ENCODE assay signal across 25 cellular contexts in genomic region chr15:67790610-67791319, GRCh38. TPM values are rescaled to one million over a fixed set of nuclear protein-coding genes. Genes with fewer than 3 reads are reported as not detected.
DNase-seq lines count a peak whose midpoint lies in the region; ATAC-seq and TF ChIP-seq lines count a peak whose summit lies in the region.
"Had no signal": no experiment of that assay in that cellular context is flagged by ENCODE, and none has a peak within 500 bp of the region (broad histone marks: within the 10 kb centered on the region; RNA-seq: fewer than 3 reads in every experiment).

No MANE protein-coding gene starts in this region.

- H3K27ac ChIP-seq in H9 (ENCODE audit: insufficient read length, low read depth, low read length) (no peak overlapping the region), OCI-LY1 (ENCODE audit: low read depth, low read length, poor library complexity, severe bottlenecking) (peak overlapping the region; percentile 59)
- H3K27ac ChIP-seq: PC-9, RWPE1 had no signal

- peak overlapping the region; percentile 14 for H3K4me2 ChIP-seq in H9 (ENCODE audit: insufficient read depth, insufficient read length, low read length)
- H3K4me2 ChIP-seq in OCI-LY1 (ENCODE audit: low read length) = no peak overlapping the region
- H3K4me2 ChIP-seq: PC-9 had no signal

- H2BK20ac ChIP-seq in H9 (ENCODE audit: low read depth, low read length, poor library complexity, severe bottlenecking) = no peak overlapping the region

- no peak for ATAC-seq in HG02938 (IDR thresholded peaks at IDR 0.05; ENCODE audit: unreplicated experiment)
- ATAC-seq in HG03378 (IDR thresholded peaks at IDR 0.05; ENCODE audit: unreplicated experiment) = no peak

- no peaks in the 10 kb centered on the region for H3K79me1 ChIP-seq in H9 (ENCODE audit: insufficient read depth, low read depth, low read length, poor library complexity, severe bottlenecking)

- no peak overlapping the region for H2AK5ac ChIP-seq in H9 (ENCODE audit: insufficient read length, low read length)

- H3K23me2 ChIP-seq in H9 (ENCODE audit: insufficient read length, low read depth, low read length, poor library complexity, severe bottlenecking) = no peaks in the 10 kb centered on the region

- no peak overlapping the region for H4K91ac ChIP-seq in H9 (ENCODE audit: insufficient read length, low read depth, low read length)

- peaks cover 26% of the 10 kb centered on the region for H3K36me3 ChIP-seq in OCI-LY1 (ENCODE audit: insufficient read depth, low read length)
- H3K36me3 ChIP-seq: MG63 had no signal

- no peak overlapping the region for H3T11ph ChIP-seq in H9 (ENCODE audit: low read length)

- peaks cover 16% of the 10 kb centered on the region for H3K4me1 ChIP-seq in H9 (ENCODE audit: insufficient read depth, low read length)
- peaks cover 58% of the 10 kb centered on the region for H3K4me1 ChIP-seq in OCI-LY1 (ENCODE audit: insufficient read depth, low read length, severe bottlenecking)

- peaks cover 0 to 13% (median 11%) of the 10 kb centered on the region in 3 experiments; a peak in 5 of 7 replicates for H3K36me3 Mint-ChIP-seq in H9 (ENCODE audit: insufficient read depth in 1 of 3, low read depth in 3 of 3)
- H3K36me3 Mint-ChIP-seq in activated naive CD8-positive, alpha-beta T cell treated with anti-CD3 and anti-CD28 coated beads for 36 hours = peaks cover 23% of the 10 kb centered on the region

- no peak overlapping the region for H2BK12ac ChIP-seq in H9 (ENCODE audit: insufficient read length, low read depth, low read length)

- no peaks in the 10 kb centered on the region for H3K27me3 ChIP-seq in H9 (ENCODE audit: insufficient read depth, low read length)
- H3K27me3 ChIP-seq in OCI-LY1 (ENCODE audit: insufficient read depth, low read length) = no peaks in the 10 kb centered on the region
- H3K27me3 ChIP-seq: MG63 had no signal

- no peak overlapping the region for H3K14ac ChIP-seq in H9 (ENCODE audit: insufficient read depth, low read length)

- H3K4me1 Mint-ChIP-seq in H9 = peaks cover 42 to 48% of the 10 kb centered on the region in 2 experiments
- H3K4me1 Mint-ChIP-seq in activated naive CD8-positive, alpha-beta T cell treated with anti-CD3 and anti-CD28 coated beads for 36 hours = peaks cover 8% of the 10 kb centered on the region
- H3K4me1 Mint-ChIP-seq: CD14-positive monocyte had no signal

- H3K4me3 Mint-ChIP-seq in H9 = 0 out of 5 replicates have a peak overlapping the region, but pooled peaks of 1 of the 2 experiments have one; percentile 9
- H3K4me3 Mint-ChIP-seq in activated naive CD8-positive, alpha-beta T cell treated with anti-CD3 and anti-CD28 coated beads for 36 hours = no peak overlapping the region
- H3K4me3 Mint-ChIP-seq: CD14-positive monocyte, IgD-negative memory B cell had no signal

- no peak for TF ChIP-seq CTCF in H9 (conservative IDR thresholded peaks at IDR 0.05)
- no peak for TF ChIP-seq CTCF in OCI-LY1 (IDR thresholded peaks at IDR 0.05; ENCODE audit: low read length)

- no peak overlapping the region for H2BK120ac ChIP-seq in H9 (ENCODE audit: low read depth, low read length, poor library complexity, severe bottlenecking)

- no peak overlapping the region for H4K8ac ChIP-seq in H9 (replicated peaks; ENCODE audit: insufficient read length, low read depth, low read length)

- no peak overlapping the region for H4K5ac ChIP-seq in H9 (ENCODE audit: insufficient read length, low read depth, low read length)

- no peak overlapping the region for H3K4me3 ChIP-seq in OCI-LY1 (ENCODE audit: low read depth, low read length, poor library complexity, severe bottlenecking)
- H3K4me3 ChIP-seq: MG63, PC-9 had no signal

- no peak overlapping the region for H3K9ac ChIP-seq in H9 (ENCODE audit: extremely low read depth, insufficient read length, low read length)
- no peak overlapping the region; the same call in 1 of the 2 replicates for H3K9ac ChIP-seq in OCI-LY1 (ENCODE audit: low read length)

- H4K20me1 ChIP-seq in H9 (ENCODE audit: control insufficient read depth, insufficient read depth, insufficient read length) (no peaks in the 10 kb centered on the region), OCI-LY1 (ENCODE audit: insufficient read depth, low read length) (no peaks in the 10 kb centered on the region)

- H3K79me2 ChIP-seq in H9 (ENCODE audit: insufficient read depth, low read length) = no peaks in the 10 kb centered on the region
- H3K79me2 ChIP-seq in OCI-LY1 (ENCODE audit: insufficient read depth, low read length) = no peaks in the 10 kb centered on the region

- peaks cover 1% of the 10 kb centered on the region; the same call in 1 of the 2 replicates for H3K27me3 Mint-ChIP-seq in H9 (ENCODE audit: low read depth)
- no peaks in the 10 kb centered on the region for H3K27me3 Mint-ChIP-seq in activated naive CD8-positive, alpha-beta T cell treated with anti-CD3 and anti-CD28 coated beads for 36 hours

- H3K4ac ChIP-seq in H9 (ENCODE audit: low read depth, low read length) = no peak overlapping the region

- H3K56ac ChIP-seq in H9 (ENCODE audit: insufficient read length, low read depth, low read length) = no peak overlapping the region

- H3K18ac ChIP-seq in H9 (ENCODE audit: insufficient read length, low read depth, low read length) = no peak overlapping the region

- H2AFZ ChIP-seq in H9 (ENCODE audit: low read length) = no peak overlapping the region
- H2AFZ ChIP-seq in OCI-LY1 (ENCODE audit: low read length) = no peak overlapping the region
- H2AFZ ChIP-seq: PC-9 had no signal

- no peak overlapping the region for H2BK5ac ChIP-seq in H9 (ENCODE audit: insufficient read length, low read length)

- peaks cover 3 to 8% of the 10 kb centered on the region in 2 experiments; a peak in 3 of 5 replicates for H3K9me3 Mint-ChIP-seq in H9
- H3K9me3 Mint-ChIP-seq in activated naive CD8-positive, alpha-beta T cell treated with anti-CD3 and anti-CD28 coated beads for 36 hours = peaks cover 6% of the 10 kb centered on the region

- H3K23ac ChIP-seq in H9 (ENCODE audit: insufficient read length, low read depth, low read length) = no peak overlapping the region

- H3F3A ChIP-seq in OCI-LY1 (ENCODE audit: insufficient read depth, low read length) = no peaks in the 10 kb centered on the region

- H2BK15ac ChIP-seq in H9 (ENCODE audit: low read depth, low read length) = no peak overlapping the region

- WGBS in H9 (ENCODE audit: extremely low coverage, insufficient read length, low lambda C conversion rate) = no CpG with 5 or more reads among the region's 3 CpGs

- H3K9me2 ChIP-seq in OCI-LY1 (ENCODE audit: low read depth, low read length) = no peaks in the 10 kb centered on the region

- H3K9me3 ChIP-seq in H9 (ENCODE audit: control insufficient read depth, low read depth, low read length) (no peaks in the 10 kb centered on the region), OCI-LY1 (ENCODE audit: low read length) (peaks cover 16% of the 10 kb centered on the region)

- peak overlapping the region in 1 of 3 experiments; percentile 3; a peak in 2 of 7 replicates for H3K27ac Mint-ChIP-seq in H9
- H3K27ac Mint-ChIP-seq in activated naive CD8-positive, alpha-beta T cell treated with anti-CD3 and anti-CD28 coated beads for 36 hours = no peak overlapping the region

- DNase-seq in NCI-H1105 treated with DMSO at 0.1 percent for 48 hours (lab: John Stamatoyannopoulos, UW) (peak; percentile 23), NCI-H1105 (lab: John Stamatoyannopoulos, UW) (no peak), H9 (peak; percentile 51), iPS DF 19.7 (ENCODE audit: low read depth, low spot score) (peak; percentile 40)
- DNase-seq in activated naive CD8-positive, alpha-beta T cell treated with anti-CD3 and anti-CD28 coated beads for 36 hours = no peak
- DNase-seq: 8988T, COR-L47, DMS 273 treated with DMSO at 0.1 percent for 48 hours, GF-D8, HCEC 1CT, Kasumi-1, MG63, NCI-H1048, NCI-H187, NCI-H446, PC-9, SIG-M5, T-helper 1 cell had no signal

RNA-seq across cellular contexts. Expression of gene SKOR1, which starts 34.5 kb away (rescaled TPM):
- total RNA-seq in H9 (2021) = 0.13 TPM in 2 replicates
- under 1 TPM; 0.16 to 0.30 TPM for total RNA-seq in activated naive CD8-positive, alpha-beta T cell treated with anti-CD3 and anti-CD28 coated beads for 36 hours
- total RNA-seq: Daoy had no signal

RNA-seq across cellular contexts. Expression of gene RNU6-1, which starts 49.1 kb away (rescaled TPM):
- total RNA-seq in H9 (2021) = not detected in 2 replicates
- total RNA-seq in activated naive CD8-positive, alpha-beta T cell treated with anti-CD3 and anti-CD28 coated beads for 36 hours = not detected
- total RNA-seq: Daoy, PC-9 had no signal

Comparison
In these comparisons a context has a peak if more than half of its experiments do, and no peak if none do; other contexts are left out.
1. DNase-seq: peak in NCI-H1105 treated with DMSO at 0.1 percent for 48 hours (single experiment), H9 (single experiment) and iPS DF 19.7 (single experiment); none in NCI-H1105 (single experiment) and activated naive CD8-positive, alpha-beta T cell treated with anti-CD3 and anti-CD28 coated beads for 36 hours (single experiment).